25 cellular contexts compared by ENCODE assay signal in genomic region chr10:63099734-63100133, GRCh38.
"Had no signal": no experiment of that assay in that cellular context is flagged by ENCODE, and none has a peak within 500 bp of the region (broad histone marks: within the 10 kb centered on the region; RNA-seq: fewer than 3 reads in every experiment).

No MANE protein-coding gene starts in this region.

- H3K4me3 ChIP-seq: left lung, lower lobe of right lung, ovary, skin epidermis, spleen, suprapubic skin, thoracic aorta, tibial artery, uterus had no signal

- H3K27ac Mint-ChIP-seq: immature natural killer cell; natural killer cell treated with Interleukin-12 subunit alpha and Interleukin-12 subunit beta and Interleukin-15 and Interleukin-18, amount 100 ng/mL, for 72 hours; progenitor cell of endocrine pancreas; stimulated activated effector memory CD8-positive, alpha-beta T cell treated with anti-CD3 and anti-CD28 coated beads, Interleukin-12 subunit alpha, Interleukin-12 subunit beta, amount 100 ng/mL, for 72 hours; stimulated activated naive CD8-positive, alpha-beta T cell treated with anti-CD3 and anti-CD28 coated beads, Interleukin-15, Interleukin-2, amounts not matched to agents 100 ng/mL and 50 ng/mL, for 24 hours had no signal

- H3K27ac ChIP-seq: left lung, lower lobe of right lung, ovary, skin epidermis, spleen, suprapubic skin, thoracic aorta, tibial artery, uterus had no signal

- DNase-seq: hypothalamus; immature natural killer cell; kidney; left colon; left lung; lower lobe of right lung; mammary epithelial cell; mesenchymal stem cell; ovary; retina; right cardiac atrium; spleen; stimulated activated CD4-positive, alpha-beta T cell treated with anti-CD3 and anti-CD28 coated beads, Interleukin-4, amount 100 ng/mL, for 24 hours; stimulated activated naive CD4-positive, alpha-beta T cell; tibial artery; uterus had no signal

- H3K4me1 Mint-ChIP-seq: immature natural killer cell had no signal

- H3K4me3 Mint-ChIP-seq: immature natural killer cell; natural killer cell treated with Interleukin-12 subunit alpha and Interleukin-12 subunit beta and Interleukin-15 and Interleukin-18, amount 100 ng/mL, for 72 hours; stimulated activated effector memory CD8-positive, alpha-beta T cell treated with anti-CD3 and anti-CD28 coated beads, Interleukin-12 subunit alpha, Interleukin-12 subunit beta, amount 100 ng/mL, for 72 hours; stimulated activated naive CD8-positive, alpha-beta T cell treated with anti-CD3 and anti-CD28 coated beads, Interleukin-15, Interleukin-2, amounts not matched to agents 100 ng/mL and 50 ng/mL, for 24 hours had no signal

- FAIRE-seq: islet of Langerhans, kidney had no signal

- H3K4me1 ChIP-seq: left lung, lower lobe of right lung, spleen, tibial artery, uterus had no signal

- H3K27me3 ChIP-seq: left lung, ovary, spleen, suprapubic skin, tibial artery, uterus had no signal

- H3K27me3 Mint-ChIP-seq: progenitor cell of endocrine pancreas had no signal

- ATAC-seq: left colon; left lung; lower lobe of right lung; natural killer cell treated with Interleukin-12 subunit alpha and Interleukin-12 subunit beta and Interleukin-15 and Interleukin-18, amount 100 ng/mL, for 72 hours; right cardiac atrium; sciatic nerve; stimulated activated effector memory CD8-positive, alpha-beta T cell treated with anti-CD3 and anti-CD28 coated beads, Interleukin-12 subunit alpha, Interleukin-12 subunit beta, amount 100 ng/mL, for 72 hours had no signal

- H3K9me3 ChIP-seq: left lung, lower lobe of right lung, ovary, spleen, suprapubic skin, thoracic aorta, tibial artery, uterus had no signal

- H3K36me3 ChIP-seq: left lung, lower lobe of right lung, ovary, spleen, suprapubic skin, thoracic aorta, tibial artery, uterus had no signal

- H3K36me3 Mint-ChIP-seq: natural killer cell treated with Interleukin-12 subunit alpha and Interleukin-12 subunit beta and Interleukin-15 and Interleukin-18, amount 100 ng/mL, for 72 hours had no signal

- H3K9me3 Mint-ChIP-seq: immature natural killer cell; natural killer cell treated with Interleukin-12 subunit alpha and Interleukin-12 subunit beta and Interleukin-15 and Interleukin-18, amount 100 ng/mL, for 72 hours; stimulated activated effector memory CD8-positive, alpha-beta T cell treated with anti-CD3 and anti-CD28 coated beads, Interleukin-12 subunit alpha, Interleukin-12 subunit beta, amount 100 ng/mL, for 72 hours; stimulated activated naive CD8-positive, alpha-beta T cell treated with anti-CD3 and anti-CD28 coated beads, Interleukin-15, Interleukin-2, amounts not matched to agents 100 ng/mL and 50 ng/mL, for 24 hours had no signal
